27 cellular contexts compared by ENCODE assay signal in the genomic region with DNA sequence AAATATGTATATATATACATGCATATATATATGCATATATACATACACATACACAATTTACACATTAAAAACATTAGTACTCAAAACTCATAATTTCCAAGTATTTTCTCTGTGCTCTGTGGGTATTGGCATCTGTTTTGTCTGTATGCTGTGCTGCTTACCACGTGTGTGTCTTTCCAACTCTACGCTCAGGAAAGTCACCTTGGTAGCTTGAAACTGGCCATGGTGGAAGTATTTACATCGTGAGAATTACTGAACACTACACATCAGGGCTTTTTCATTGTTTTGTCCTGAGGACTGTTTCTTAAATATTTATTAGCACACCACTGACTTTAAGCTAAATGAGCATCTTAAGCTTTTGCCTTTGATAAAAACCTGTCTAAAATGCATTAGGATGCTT.
"Had no signal": no experiment of that assay in that cellular context is flagged by ENCODE, and none has a peak within 500 bp of the region (broad histone marks: within the 10 kb centered on the region; RNA-seq: fewer than 3 reads in every experiment).

No MANE protein-coding gene starts in this region.

- H3K9me3 ChIP-seq: esophagus squamous epithelium, heart right ventricle, left ventricle myocardium inferior, lower lobe of right lung, ovary, right lobe of liver, thoracic aorta, tibial nerve, upper lobe of left lung, uterus had no signal

- ATAC-seq: effector memory CD8-positive, alpha-beta T cell; left cardiac atrium; lower lobe of right lung; naive thymus-derived CD8-positive, alpha-beta T cell; right lobe of liver; stimulated activated naive B cell treated with anti-CD40 and anti-IgM and Interleukin-4, amounts not matched to agents 10 μg/mL and 1 μg/mL and 100 μg/mL, for 72 hours had no signal

- DNase-seq: cortex of kidney; effector memory CD8-positive, alpha-beta T cell; erythroblast; esophagus squamous epithelium; foreskin melanocyte; glutamatergic neuron; heart right ventricle; hippocampal formation; left cardiac atrium; left ventricle myocardium inferior; lower lobe of right lung; naive thymus-derived CD8-positive, alpha-beta T cell; nephron progenitor cell; occipital lobe; ovary; posterior cingulate gyrus; retina; right lobe of liver; small intestine; stimulated activated CD4-positive, alpha-beta T cell treated with anti-CD3 and anti-CD28 coated beads, Interleukin-15, amount 100 ng/mL, for 24 hours; stimulated activated CD4-positive, alpha-beta T cell treated with anti-CD3 and anti-CD28 coated beads, Interleukin-2, amount 100 ng/mL, for 48 hours; stimulated activated naive B cell treated with anti-CD40 and anti-IgM and Interleukin-4, amounts not matched to agents 10 μg/mL and 1 μg/mL and 100 μg/mL, for 72 hours; upper lobe of left lung; uterus had no signal

- H3K4me3 ChIP-seq: esophagus squamous epithelium, heart right ventricle, left ventricle myocardium inferior, lower lobe of right lung, ovary, right lobe of liver, thoracic aorta, tibial nerve, upper lobe of left lung, uterus had no signal

- H3K4me3 Mint-ChIP-seq: effector memory CD8-positive, alpha-beta T cell; naive thymus-derived CD8-positive, alpha-beta T cell; nephron progenitor cell; stimulated activated naive B cell treated with anti-CD40 and anti-IgM and Interleukin-4, amounts not matched to agents 10 μg/mL and 1 μg/mL and 100 μg/mL, for 72 hours; stimulated activated naive CD8-positive, alpha-beta T cell treated with anti-CD3 and anti-CD28 coated beads, Interleukin-15, Interleukin-2, amounts not matched to agents 100 ng/mL and 50 ng/mL, for 24 hours had no signal

- H3K36me3 ChIP-seq: ovary, right lobe of liver, uterus had no signal

- H3K4me1 ChIP-seq: esophagus squamous epithelium, lower lobe of right lung, upper lobe of left lung, uterus had no signal

- H3K27me3 Mint-ChIP-seq: effector memory CD8-positive, alpha-beta T cell; naive thymus-derived CD8-positive, alpha-beta T cell; stimulated activated naive B cell treated with anti-CD40 and anti-IgM and Interleukin-4, amounts not matched to agents 10 μg/mL and 1 μg/mL and 100 μg/mL, for 72 hours; stimulated activated naive CD8-positive, alpha-beta T cell treated with anti-CD3 and anti-CD28 coated beads, Interleukin-15, Interleukin-2, amounts not matched to agents 100 ng/mL and 50 ng/mL, for 24 hours had no signal

- H3K27ac ChIP-seq: esophagus squamous epithelium, heart right ventricle, left ventricle myocardium inferior, lower lobe of right lung, ovary, right lobe of liver, thoracic aorta, tibial nerve, upper lobe of left lung, uterus had no signal

- H3K9me3 Mint-ChIP-seq: effector memory CD8-positive, alpha-beta T cell; naive thymus-derived CD8-positive, alpha-beta T cell; nephron progenitor cell; stimulated activated naive B cell treated with anti-CD40 and anti-IgM and Interleukin-4, amounts not matched to agents 10 μg/mL and 1 μg/mL and 100 μg/mL, for 72 hours; stimulated activated naive CD8-positive, alpha-beta T cell treated with anti-CD3 and anti-CD28 coated beads, Interleukin-15, Interleukin-2, amounts not matched to agents 100 ng/mL and 50 ng/mL, for 24 hours had no signal

- H3K27me3 ChIP-seq: esophagus squamous epithelium, heart right ventricle, ovary, right lobe of liver, tibial nerve, upper lobe of left lung, uterus had no signal

- H3K27ac Mint-ChIP-seq: effector memory CD8-positive, alpha-beta T cell; nephron progenitor cell; stimulated activated naive B cell treated with anti-CD40 and anti-IgM and Interleukin-4, amounts not matched to agents 10 μg/mL and 1 μg/mL and 100 μg/mL, for 72 hours; stimulated activated naive CD8-positive, alpha-beta T cell treated with anti-CD3 and anti-CD28 coated beads, Interleukin-15, Interleukin-2, amounts not matched to agents 100 ng/mL and 50 ng/mL, for 24 hours had no signal
